In genomic region chr6:134454794-134455193, GRCh38 we compare ENCODE assay signal across 20 cellular contexts.
DNase-seq lines count a peak whose midpoint lies in the region; ATAC-seq and TF ChIP-seq lines count a peak whose summit lies in the region.
"Had no signal": no experiment of that assay in that cellular context is flagged by ENCODE, and none has a peak within 500 bp of the region (broad histone marks: within the 10 kb centered on the region; RNA-seq: fewer than 3 reads in every experiment).

No MANE protein-coding gene starts in this region.

- DNase-seq in AG10803 (ENCODE audit: low read depth) (peak; percentile 22), foreskin keratinocyte (no peak), progenitor cell of endocrine pancreas (ENCODE audit: low spot score, unreplicated experiment) (no peak), body of pancreas (no peak)
- no peak for DNase-seq in activated CD8-positive, alpha-beta T cell treated with anti-CD3 and anti-CD28 coated beads, Interleukin-2, amount 10 ng/mL, durations not matched to agents 7 days and 5 days
- DNase-seq: 8988T; CD8-positive, alpha-beta memory T cell; GF-D8; GM23248; NCI-H1436 treated with DMSO at 0.1 percent for 48 hours; NCI-H2081; NCI-H510A; SJCRH30 had no signal

- intact Hi-C loops in body of pancreas (cut with DNase I): no loop called here

- no peaks in the 10 kb centered on the region for H3K27me3 Mint-ChIP-seq in progenitor cell of endocrine pancreas
- H3K27me3 Mint-ChIP-seq in activated CD8-positive, alpha-beta T cell treated with anti-CD3 and anti-CD28 coated beads, Interleukin-2, amount 10 ng/mL, durations not matched to agents 7 days and 5 days (ENCODE audit: low read depth): no peaks in the 10 kb centered on the region
- H3K27me3 Mint-ChIP-seq: CD8-positive, alpha-beta memory T cell had no signal

- no peaks in the 10 kb centered on the region for H3K36me3 Mint-ChIP-seq in progenitor cell of endocrine pancreas (ENCODE audit: insufficient read depth)
- H3K36me3 Mint-ChIP-seq in activated CD8-positive, alpha-beta T cell treated with anti-CD3 and anti-CD28 coated beads, Interleukin-2, amount 10 ng/mL, durations not matched to agents 7 days and 5 days (ENCODE audit: low read depth): no peaks in the 10 kb centered on the region

- peak overlapping the region; percentile 23 for H3K4me3 Mint-ChIP-seq in progenitor cell of endocrine pancreas (ENCODE audit: low read depth)
- H3K4me3 Mint-ChIP-seq in activated CD8-positive, alpha-beta T cell treated with anti-CD3 and anti-CD28 coated beads, Interleukin-2, amount 10 ng/mL, durations not matched to agents 7 days and 5 days: no peak overlapping the region
- H3K4me3 Mint-ChIP-seq: CD8-positive, alpha-beta memory T cell had no signal

- H3K4me1 Mint-ChIP-seq in progenitor cell of endocrine pancreas (ENCODE audit: low read depth): peaks cover 46% of the 10 kb centered on the region
- peaks cover 5% of the 10 kb centered on the region for H3K4me1 Mint-ChIP-seq in activated CD8-positive, alpha-beta T cell treated with anti-CD3 and anti-CD28 coated beads, Interleukin-2, amount 10 ng/mL, durations not matched to agents 7 days and 5 days (ENCODE audit: low read depth)

- TF ChIP-seq CTCF in AG10803 (conservative IDR thresholded peaks at IDR 0.05; ENCODE audit: low read length) (no peak), foreskin keratinocyte (conservative IDR thresholded peaks at IDR 0.05) (no peak), progenitor cell of endocrine pancreas (IDR thresholded peaks at IDR 0.05; ENCODE audit: unreplicated experiment) (no peak), body of pancreas (IDR thresholded peaks at IDR 0.05) (no peak)

- 12 to 22% methylated on average over 2 of the region's 2 CpGs for WGBS in body of pancreas, 2 donors

- no peak for TF ChIP-seq POLR2A in body of pancreas (IDR thresholded peaks at IDR 0.05)

- ATAC-seq in SK-N-SH treated with all-trans-retinoic acid at 6 μM for 48 hours: peak; percentile 71
- no peak for ATAC-seq in foreskin keratinocyte
- no peak for ATAC-seq in HG03442 (IDR thresholded peaks at IDR 0.05; ENCODE audit: unreplicated experiment)
- ATAC-seq in body of pancreas: no peak
- no peak for ATAC-seq in activated CD8-positive, alpha-beta T cell treated with anti-CD3 and anti-CD28 coated beads, Interleukin-2, amount 10 ng/mL, durations not matched to agents 7 days and 5 days
- ATAC-seq in GM21423 (IDR thresholded peaks at IDR 0.05; ENCODE audit: unreplicated experiment): no peak
- ATAC-seq: HCT116 had no signal

- H3K27ac Mint-ChIP-seq in progenitor cell of endocrine pancreas: peak overlapping the region; percentile 95
- no peak overlapping the region for H3K27ac Mint-ChIP-seq in activated CD8-positive, alpha-beta T cell treated with anti-CD3 and anti-CD28 coated beads, Interleukin-2, amount 10 ng/mL, durations not matched to agents 7 days and 5 days
- H3K27ac Mint-ChIP-seq: CD8-positive, alpha-beta memory T cell had no signal

- no peaks in the 10 kb centered on the region for H3K9me3 ChIP-seq in body of pancreas
- H3K9me3 ChIP-seq: SJCRH30 had no signal

- H3K9me3 Mint-ChIP-seq in progenitor cell of endocrine pancreas (ENCODE audit: low read depth): no peaks in the 10 kb centered on the region
- no peaks in the 10 kb centered on the region for H3K9me3 Mint-ChIP-seq in activated CD8-positive, alpha-beta T cell treated with anti-CD3 and anti-CD28 coated beads, Interleukin-2, amount 10 ng/mL, durations not matched to agents 7 days and 5 days (ENCODE audit: insufficient read depth)
- H3K9me3 Mint-ChIP-seq: CD8-positive, alpha-beta memory T cell had no signal

- H3K27me3 ChIP-seq in foreskin keratinocyte: no peaks in the 10 kb centered on the region
- H3K27me3 ChIP-seq in body of pancreas: no peaks in the 10 kb centered on the region
- H3K27me3 ChIP-seq: BLaER1 treated with 17β-estradiol and CSF1 and Interleukin-3, amounts not matched to agents 10 nM and 100 nM; SJCRH30 had no signal

- CTCF ChIA-PET in activated CD8-positive, alpha-beta T cell treated with anti-CD3 and anti-CD28 coated beads, Interleukin-2, amount 10 ng/mL, durations not matched to agents 7 days and 5 days (lab: Charles Lee): no interaction called here

- H3K36me3 ChIP-seq in body of pancreas (replicated peaks in 1 of 2; ENCODE audit: insufficient read depth in 1 of 2, low read depth in 2 of 2): no peaks in the 10 kb centered on the region
- H3K36me3 ChIP-seq: BLaER1 treated with 17β-estradiol and CSF1 and Interleukin-3, amounts not matched to agents 10 nM and 100 nM; SJCRH30 had no signal

- no peak overlapping the region for H3K4me3 ChIP-seq in AG10803 (ENCODE audit: low read length)
- H3K4me3 ChIP-seq in body of pancreas: no peak overlapping the region
- H3K4me3 ChIP-seq: BLaER1 treated with 17β-estradiol and CSF1 and Interleukin-3, amounts not matched to agents 10 nM and 100 nM; GM23248; PC-9; SJCRH30 had no signal

- H3K27ac ChIP-seq in foreskin keratinocyte (peak overlapping the region; percentile 90), body of pancreas (peak overlapping the region in 2 of 4 donors; percentile 38 to 48)
- H3K27ac ChIP-seq: BLaER1 treated with 17β-estradiol and CSF1 and Interleukin-3, amounts not matched to agents 10 nM and 100 nM; GM23248; KMS-11; PC-9; SJCRH30 had no signal

- H3K4me1 ChIP-seq in foreskin keratinocyte (peaks cover 25% of the 10 kb centered on the region), body of pancreas (peaks cover 34% of the 10 kb centered on the region)
- H3K4me1 ChIP-seq: SJCRH30 had no signal

- POLR2A ChIA-PET in activated CD8-positive, alpha-beta T cell treated with anti-CD3 and anti-CD28 coated beads, Interleukin-2, amount 10 ng/mL, durations not matched to agents 7 days and 5 days (lab: Charles Lee): no interaction called here

TF ChIP-seq in SK-N-SH treated with all-trans-retinoic acid at 6 μM for 48 hours, 23 proteins besides CTCF, POLR2A, EP300 and RAD21 (continues in another document):
- TF ChIP-seq ARNTL (CRISPR knock-in tag; IDR thresholded peaks at IDR 0.05; ENCODE audit: borderline replicate concordance, low read depth) (no peak), ZC3H10 (CRISPR knock-in tag; IDR thresholded peaks at IDR 0.05) (peak; percentile 69; the same call in 1 of the 2 replicates), PATZ1 (CRISPR knock-in tag; IDR thresholded peaks at IDR 0.05; ENCODE audit: borderline replicate concordance) (no peak), ZNF8 (CRISPR knock-in tag; IDR thresholded peaks at IDR 0.05) (no peak), BACH2 (CRISPR knock-in tag; IDR thresholded peaks at IDR 0.05; ENCODE audit: borderline replicate concordance) (no peak), ZFP3 (CRISPR knock-in tag; IDR thresholded peaks at IDR 0.05) (peak; percentile 73), ZNF70 (CRISPR knock-in tag; IDR thresholded peaks at IDR 0.05) (no peak), CSRNP3 (CRISPR knock-in tag; IDR thresholded peaks at IDR 0.05) (peak; percentile 10; the same call in 1 of the 2 replicates), PPARA (CRISPR knock-in tag; IDR thresholded peaks at IDR 0.05; ENCODE audit: borderline replicate concordance) (no peak), TOX (CRISPR knock-in tag; IDR thresholded peaks at IDR 0.05; ENCODE audit: borderline replicate concordance) (no peak), RARB (CRISPR knock-in tag; IDR thresholded peaks at IDR 0.05) (no peak), POU6F1 (CRISPR knock-in tag; IDR thresholded peaks at IDR 0.05; ENCODE audit: borderline replicate concordance, low read depth) (no peak), ESRRG (CRISPR knock-in tag; IDR thresholded peaks at IDR 0.05) (no peak)
